ENCODE assay signal across 10 cellular contexts in genomic region chr9:14664022-14664421, GRCh38. TPM values are rescaled to one million over a fixed set of nuclear protein-coding genes. Genes with fewer than 3 reads are reported as not detected.
"Had no signal": no experiment of that assay in that cellular context is flagged by ENCODE, and none has a peak within 500 bp of the region (broad histone marks: within the 10 kb centered on the region; RNA-seq: fewer than 3 reads in every experiment).

No MANE protein-coding gene starts in this region.

RNA-seq across cellular contexts. Expression of gene CER1, which starts 58.5 kb away (rescaled TPM):
- total RNA-seq: stomach, subcutaneous adipose tissue, suprapubic skin, temporal lobe, thoracic aorta, thyroid gland, upper lobe of left lung, upper lobe of right lung, ureter, vagina had no signal
